18 cellular contexts compared by ENCODE assay signal in genomic region chrX:154886789-154887221, GRCh38. TPM values are rescaled to one million over a fixed set of nuclear protein-coding genes. Genes with fewer than 3 reads are reported as not detected.
DNase-seq lines count a peak whose midpoint lies in the region; ATAC-seq and TF ChIP-seq lines count a peak whose summit lies in the region.
"Not testable (repeated sequence)": the region's sequence is repeated elsewhere in the genome, so short reads cannot be mapped to it uniquely, and the experiment has no call there.
"Had no signal": no experiment of that assay in that cellular context is flagged by ENCODE, and none has a peak within 500 bp of the region (broad histone marks: within the 10 kb centered on the region; RNA-seq: fewer than 3 reads in every experiment).

No MANE protein-coding gene starts in this region.

- H3K9me3 Mint-ChIP-seq in GM23338; activated CD8-positive, alpha-beta T cell treated with anti-CD3 and anti-CD28 coated beads, Interleukin-2, amount 10 ng/mL, durations not matched to agents 7 days and 5 days (ENCODE audit: insufficient read depth); stimulated activated memory B cell treated with anti-CD40 and anti-IgM and Interleukin-4, amounts not matched to agents 10 μg/mL and 1 μg/mL and 100 μg/mL, for 72 hours: not testable (repeated sequence)

- not testable (repeated sequence) for H3K27ac ChIP-seq in GM23338 (ENCODE audit: low read depth); right cardiac atrium (ENCODE audit: low read length)

- H4K20me1 ChIP-seq in GM23338 (replicated peaks; ENCODE audit: insufficient read depth) = not testable (repeated sequence)

- not testable (repeated sequence) for H3K4me3 Mint-ChIP-seq in GM23338; activated CD8-positive, alpha-beta T cell treated with anti-CD3 and anti-CD28 coated beads, Interleukin-2, amount 10 ng/mL, durations not matched to agents 7 days and 5 days; stimulated activated memory B cell treated with anti-CD40 and anti-IgM and Interleukin-4, amounts not matched to agents 10 μg/mL and 1 μg/mL and 100 μg/mL, for 72 hours

- not testable (repeated sequence) for H3K4me1 ChIP-seq in GM23338 (ENCODE audit: insufficient read depth); right cardiac atrium (ENCODE audit: control insufficient read depth, insufficient read depth, low read length)

- H3K36me3 Mint-ChIP-seq in GM23338 (ENCODE audit: low read depth); activated CD8-positive, alpha-beta T cell treated with anti-CD3 and anti-CD28 coated beads, Interleukin-2, amount 10 ng/mL, durations not matched to agents 7 days and 5 days (ENCODE audit: low read depth); stimulated activated memory B cell treated with anti-CD40 and anti-IgM and Interleukin-4, amounts not matched to agents 10 μg/mL and 1 μg/mL and 100 μg/mL, for 72 hours: not testable (repeated sequence)

- H3K9me2 ChIP-seq in GM23338 (ENCODE audit: insufficient read depth) = not testable (repeated sequence)

- not testable (repeated sequence) for H3K27ac Mint-ChIP-seq in GM23338; activated CD8-positive, alpha-beta T cell treated with anti-CD3 and anti-CD28 coated beads, Interleukin-2, amount 10 ng/mL, durations not matched to agents 7 days and 5 days; stimulated activated memory B cell treated with anti-CD40 and anti-IgM and Interleukin-4, amounts not matched to agents 10 μg/mL and 1 μg/mL and 100 μg/mL, for 72 hours

- not testable (repeated sequence) for H3K4me3 ChIP-seq in GM23338; right cardiac atrium (ENCODE audit: low read length)

- DNase-seq in GM23338 (ENCODE audit: low spot score); activated CD8-positive, alpha-beta T cell treated with anti-CD3 and anti-CD28 coated beads, Interleukin-2, amount 10 ng/mL, durations not matched to agents 7 days and 5 days; right cardiac atrium: not testable (repeated sequence)

- not testable (repeated sequence) for H3K27me3 Mint-ChIP-seq in GM23338 (ENCODE audit: insufficient read depth, low read depth, poor library complexity); activated CD8-positive, alpha-beta T cell treated with anti-CD3 and anti-CD28 coated beads, Interleukin-2, amount 10 ng/mL, durations not matched to agents 7 days and 5 days (ENCODE audit: low read depth); stimulated activated memory B cell treated with anti-CD40 and anti-IgM and Interleukin-4, amounts not matched to agents 10 μg/mL and 1 μg/mL and 100 μg/mL, for 72 hours

- WGBS in right cardiac atrium = no CpG with 5 or more reads among the region's 62 CpGs

- H3K36me3 ChIP-seq in GM23338 (ENCODE audit: insufficient read depth) = not testable (repeated sequence)

- not testable (repeated sequence) for H3K4me1 Mint-ChIP-seq in GM23338; activated CD8-positive, alpha-beta T cell treated with anti-CD3 and anti-CD28 coated beads, Interleukin-2, amount 10 ng/mL, durations not matched to agents 7 days and 5 days (ENCODE audit: low read depth); stimulated activated memory B cell treated with anti-CD40 and anti-IgM and Interleukin-4, amounts not matched to agents 10 μg/mL and 1 μg/mL and 100 μg/mL, for 72 hours

- intact Hi-C loops in right cardiac atrium (cut with DNase I) = not testable (repeated sequence)

- not testable (repeated sequence) for H3K9me3 ChIP-seq in right cardiac atrium (ENCODE audit: control insufficient read depth, low read length)

- not testable (repeated sequence) for H3F3A ChIP-seq in GM23338 (replicated peaks; ENCODE audit: low read depth)

- H3K4me2 ChIP-seq in GM23338 = not testable (repeated sequence)

- POLR2A ChIA-PET in activated CD8-positive, alpha-beta T cell treated with anti-CD3 and anti-CD28 coated beads, Interleukin-2, amount 10 ng/mL, durations not matched to agents 7 days and 5 days (lab: Charles Lee) = not testable (repeated sequence)

- not testable (repeated sequence) for H2AFZ ChIP-seq in GM23338

- not testable (repeated sequence) for H3K27me3 ChIP-seq in GM23338 (ENCODE audit: insufficient read depth); right cardiac atrium (ENCODE audit: control insufficient read depth, insufficient read depth)

- peak; percentile 36 for ATAC-seq in GM18519 (IDR thresholded peaks at IDR 0.05; ENCODE audit: low FRiP score, unreplicated experiment)
- ATAC-seq in GM19455 (IDR thresholded peaks at IDR 0.05; ENCODE audit: unreplicated experiment) = peak; percentile 51
- ATAC-seq in GM23338 = peak; percentile 70
- ATAC-seq in HG03025 (IDR thresholded peaks at IDR 0.05; ENCODE audit: low FRiP score, unreplicated experiment) = peak; percentile 34
- peak; percentile 46 for ATAC-seq in HG03457 (IDR thresholded peaks at IDR 0.05; ENCODE audit: unreplicated experiment)
- ATAC-seq in activated CD8-positive, alpha-beta T cell treated with anti-CD3 and anti-CD28 coated beads, Interleukin-2, amount 10 ng/mL, durations not matched to agents 7 days and 5 days = peak; percentile 78
- peak; percentile 62 to 69 for ATAC-seq in right cardiac atrium
- peak; percentile 72 for ATAC-seq in stimulated activated memory B cell treated with anti-CD40 and anti-IgM and Interleukin-4, amounts not matched to agents 10 μg/mL and 1 μg/mL and 100 μg/mL, for 72 hours

- not testable (repeated sequence) for H3K79me2 ChIP-seq in GM23338 (replicated peaks; ENCODE audit: insufficient read depth)

- CTCF ChIA-PET in activated CD8-positive, alpha-beta T cell treated with anti-CD3 and anti-CD28 coated beads, Interleukin-2, amount 10 ng/mL, durations not matched to agents 7 days and 5 days (lab: Charles Lee) = not testable (repeated sequence)

- not testable (repeated sequence) for TF ChIP-seq CTCF in GM23338 (conservative IDR thresholded peaks at IDR 0.05; ENCODE audit: low read depth in 2 of 2)

RNA-seq across cellular contexts. Expression of gene F8A1, which starts 0.7 kb away (rescaled TPM):
- 10.8 and 19.0 TPM in 2 replicates for total RNA-seq in GM23338 (2014; rRNA removed; shearing (Covaris generic))
- polyA plus RNA-seq in GM23338 (2016; fragmentation: Nextera tagmentation; extraction: Ambion mirVana) (26.0 and 36.9 TPM in 2 replicates), right cardiac atrium (25.3 TPM)
- total RNA-seq in activated CD8-positive, alpha-beta T cell treated with anti-CD3 and anti-CD28 coated beads, Interleukin-2, amount 10 ng/mL, durations not matched to agents 7 days and 5 days = 10 to 100 TPM; 51.0 to 54.4 TPM
- 10 to 100 TPM; 12.9 to 33.4 (median 20.8) TPM for total RNA-seq in right cardiac atrium

RNA-seq across cellular contexts. Expression of gene SMIM9, which starts 52.3 kb away (rescaled TPM):
- total RNA-seq in GM23338 (2014; rRNA removed; shearing (Covaris generic)) = not detected in 2 replicates
- polyA plus RNA-seq in GM23338 (2016; fragmentation: Nextera tagmentation; extraction: Ambion mirVana) = not detected in 2 replicates
- total RNA-seq in activated CD8-positive, alpha-beta T cell treated with anti-CD3 and anti-CD28 coated beads, Interleukin-2, amount 10 ng/mL, durations not matched to agents 7 days and 5 days = not detected
- not detected for total RNA-seq in right cardiac atrium
- polyA plus RNA-seq in right cardiac atrium = not detected
- total RNA-seq: breast epithelium; Calu3; esophagus squamous epithelium; H9; kidney; MCF 10A; mucosa of gallbladder; smooth muscle cell; T-helper 2 cell treated with Interferon-gamma antibody and Interleukin-4, amounts not matched to agents 100 ng/mL and 5 ng/mL, for 36 hours; urinary bladder had no signal
- polyA plus RNA-seq: smooth muscle cell, urinary bladder had no signal
